ENCODE assay signal across 17 cellular contexts in genomic region chr16:84199861-84200260, GRCh38. TPM values are rescaled to one million over a fixed set of nuclear protein-coding genes. Genes with fewer than 3 reads are reported as not detected.
A peak's percentile ranks its signal among the peaks of the same experiment; 100 is the strongest.
DNase-seq lines count a peak whose midpoint lies in the region; ATAC-seq, FAIRE-seq and TF ChIP-seq lines count a peak whose summit lies in the region.
"Had no signal": no experiment of that assay in that cellular context is flagged by ENCODE, and none has a peak within 500 bp of the region (broad histone marks: within the 10 kb centered on the region; RNA-seq: fewer than 3 reads in every experiment).

No MANE protein-coding gene starts in this region.

- dilution Hi-C loops in keratinocyte (cut with MboI; ENCODE audit: extremely low pct_ligation_motif_present, low sequenced_read_pairs) = no loop called here

- intact Hi-C loops in Right ventricle myocardium inferior (cut with DNase I) (no loop called here), cardiac septum (cut with DNase I) (no loop called here)

- TF ChIP-seq POLR2A in upper lobe of left lung (IDR thresholded peaks at IDR 0.05) (peak in 1 of 4 donors; percentile 49), GM18505 (IDR thresholded peaks at IDR 0.05; ENCODE audit: borderline replicate concordance, extremely low read depth, insufficient read depth, insufficient read length) (no peak)

- peak in 2 of 4 donors; percentile 23 to 88 for TF ChIP-seq EP300 in upper lobe of left lung (IDR thresholded peaks at IDR 0.05)

- H3K27ac ChIP-seq in keratinocyte (ENCODE audit: control insufficient read depth, insufficient read depth, low read length) (no peak overlapping the region), upper lobe of left lung (peak overlapping the region in 1 of 4 donors; percentile 64)

- TF ChIP-seq CTCF in keratinocyte (optimal IDR thresholded peaks at IDR 0.05 in 1 of 3, IDR thresholded peaks at IDR 0.05 in 1 of 3, conservative IDR thresholded peaks at IDR 0.05 in 1 of 3; ENCODE audit: extremely low read depth in 1 of 3, insufficient read depth in 2 of 3, low read length in 3 of 3) = no peak
- no peak for TF ChIP-seq CTCF in upper lobe of left lung (IDR thresholded peaks at IDR 0.05)

- WGBS in upper lobe of left lung, 2 donors = 56 to 62% methylated on average over 6 to 10 of the region's 10 CpGs

- H3K9me1 ChIP-seq in keratinocyte (ENCODE audit: control insufficient read depth, extremely low read depth, insufficient read depth, low read length) = no peaks in the 10 kb centered on the region

- H3K4me1 ChIP-seq in keratinocyte (ENCODE audit: control insufficient read depth, extremely low read depth, insufficient read depth, low read length) (peaks cover 34% of the 10 kb centered on the region), upper lobe of left lung (no peaks in the 10 kb centered on the region)

- H3K4me3 ChIP-seq in keratinocyte (ENCODE audit: control insufficient read depth in 2 of 3, extremely low read depth in 1 of 3, insufficient read depth in 2 of 3, low read depth in 1 of 3, low read length in 3 of 3) = no peak overlapping the region
- no peak overlapping the region for H3K4me3 ChIP-seq in upper lobe of left lung
- H3K4me3 ChIP-seq: GM23338 had no signal

- H3K79me2 ChIP-seq in keratinocyte (ENCODE audit: control insufficient read depth, insufficient read depth, low read length) = no peaks in the 10 kb centered on the region

- H4K20me1 ChIP-seq in keratinocyte (ENCODE audit: control insufficient read depth, extremely low read depth, insufficient read depth, low read length) = no peaks in the 10 kb centered on the region

- ATAC-seq in Right ventricle myocardium inferior = peak; percentile 72
- peak; percentile 73 to 78 for ATAC-seq in upper lobe of left lung (ENCODE audit: low FRiP score in 2 of 2)
- no peak for ATAC-seq in GM18505 (IDR thresholded peaks at IDR 0.05; ENCODE audit: unreplicated experiment)
- ATAC-seq: activated T-cell treated with anti-CD3 and anti-CD28 coated beads, Interleukin-2, amount 50 U/mL, for 72 hours had no signal

- H3K36me3 ChIP-seq in keratinocyte (ENCODE audit: control insufficient read depth in 2 of 2, extremely low read depth in 1 of 2, insufficient read depth in 2 of 2, low read length in 2 of 2) (no peaks in the 10 kb centered on the region), upper lobe of left lung (no peaks in the 10 kb centered on the region)

- no peak overlapping the region for H3K9ac ChIP-seq in keratinocyte (ENCODE audit: control insufficient read depth, extremely low read depth, insufficient read depth, low read length)

- H2AFZ ChIP-seq in keratinocyte (ENCODE audit: control insufficient read depth, low read length) = peak overlapping the region; percentile 29
- H2AFZ ChIP-seq: GM23338 had no signal

- H3K4me2 ChIP-seq in keratinocyte (ENCODE audit: control insufficient read depth, extremely low read depth, insufficient read depth, low read depth, low read length) = peak overlapping the region; percentile 19
- H3K4me2 ChIP-seq: GM23338 had no signal

- H3K27me3 ChIP-seq in keratinocyte (ENCODE audit: control insufficient read depth, extremely low read depth, insufficient read depth, low read length) (no peaks in the 10 kb centered on the region), upper lobe of left lung (no peaks in the 10 kb centered on the region)

- H3K9me3 ChIP-seq in keratinocyte (ENCODE audit: control insufficient read depth, low read depth, low read length) (no peaks in the 10 kb centered on the region), upper lobe of left lung (no peaks in the 10 kb centered on the region)

- peak; percentile 65 for DNase-seq in Right ventricle myocardium inferior (ENCODE audit: missing footprints)
- DNase-seq in cardiac septum (ENCODE audit: low spot score) = no peak
- peak; percentile 56 for DNase-seq in dermis blood vessel endothelial cell
- no peak for DNase-seq in keratinocyte (ENCODE audit: low read depth, low spot score)
- DNase-seq in upper lobe of left lung = no peak
- DNase-seq in kidney glomerular epithelial cell (lab: John Stamatoyannopoulos, UW) = no peak
- no peak for DNase-seq in NCI-H2081 treated with DMSO at 0.1 percent for 48 hours (lab: John Stamatoyannopoulos, UW)
- DNase-seq: activated CD4-positive, alpha-beta T cell treated with anti-CD3 and anti-CD28 coated beads for 1 hour; activated T-cell treated with anti-CD3 and anti-CD28 coated beads, Interleukin-2, amount 50 U/mL, for 72 hours; erythroblast; NCI-H1436; NCI-H748 treated with DMSO at 0.1 percent for 48 hours had no signal

- FAIRE-seq in keratinocyte (lab: Jason Lieb, UNC) = no peak
- FAIRE-seq: urothelium cell line had no signal

RNA-seq across cellular contexts. Expression of gene ADAD2, which starts 8.9 kb away (rescaled TPM):
- not detected for total RNA-seq in Right ventricle myocardium inferior
- 0.24 TPM for total RNA-seq in cardiac septum
- not detected in 2 replicates for total RNA-seq in dermis blood vessel endothelial cell
- not detected in 3 replicates for polyA plus RNA-seq in keratinocyte
- not detected for polyA plus RNA-seq in keratinocyte (2011; ENCODE audit: low read depth)
- not detected in 2 replicates for polyA plus RNA-seq in keratinocyte (2011; cell fraction: cytosol; rRNA removed)
- not detected in 2 replicates for polyA plus RNA-seq in keratinocyte (2011; cell fraction: nucleus; rRNA removed)
- polyA plus RNA-seq in keratinocyte (2012; ENCODE audit: low replicate concordance) = not detected in 2 replicates
- polyA minus RNA-seq in keratinocyte = not detected in 3 replicates
- not detected for polyA minus RNA-seq in keratinocyte (2011; cell fraction: cytosol; rRNA and poly(A)+ RNA removed)
- not detected in 2 replicates for polyA minus RNA-seq in keratinocyte (2011; cell fraction: nucleus; rRNA and poly(A)+ RNA removed)
- 1 to 10 TPM in 1 of 6 donors, not detected in 5; 1.1 TPM for total RNA-seq in upper lobe of left lung
- total RNA-seq: A172 had no signal
- polyA plus RNA-seq: neural cell had no signal

RNA-seq across cellular contexts. Expression of gene TAF1C, which starts 13.0 kb away (rescaled TPM):
- total RNA-seq in Right ventricle myocardium inferior (26.5 TPM), cardiac septum (20.9 TPM), dermis blood vessel endothelial cell (16.8 and 24.2 TPM in 2 replicates), upper lobe of left lung (100 to 1,000 TPM in 2 of 6 donors, 10 to 100 TPM in 4; 23.2 to 227 (median 65.0) TPM)
- polyA plus RNA-seq in keratinocyte = 6.5 to 11.4 TPM (median 9.9 TPM) in 3 replicates
- polyA plus RNA-seq in keratinocyte (2011; ENCODE audit: low read depth) = 8.0 TPM
- 2.8 and 4.0 TPM in 2 replicates for polyA plus RNA-seq in keratinocyte (2011; cell fraction: cytosol; rRNA removed)
- polyA plus RNA-seq in keratinocyte (2011; cell fraction: nucleus; rRNA removed) = 52.4 and 61.1 TPM in 2 replicates
- polyA plus RNA-seq in keratinocyte (2012; ENCODE audit: low replicate concordance) = 14.6 and 15.1 TPM in 2 replicates
- 12.1 to 32.3 TPM (median 16.4 TPM) in 3 replicates for polyA minus RNA-seq in keratinocyte
- polyA minus RNA-seq in keratinocyte (2011; cell fraction: cytosol; rRNA and poly(A)+ RNA removed) = 8.2 TPM
- 15.7 and 15.8 TPM in 2 replicates for polyA minus RNA-seq in keratinocyte (2011; cell fraction: nucleus; rRNA and poly(A)+ RNA removed)

RNA-seq across cellular contexts. Expression of gene KCNG4, which starts 40.0 kb away (rescaled TPM):
- total RNA-seq in Right ventricle myocardium inferior = not detected
- total RNA-seq in cardiac septum = not detected
- not detected in 2 replicates for total RNA-seq in dermis blood vessel endothelial cell
- not detected in 3 replicates for polyA plus RNA-seq in keratinocyte
- polyA plus RNA-seq in keratinocyte (2011; ENCODE audit: low read depth) = not detected
- polyA plus RNA-seq in keratinocyte (2011; cell fraction: cytosol; rRNA removed) = not detected in 2 replicates
- not detected in 2 replicates for polyA plus RNA-seq in keratinocyte (2011; cell fraction: nucleus; rRNA removed)
- not detected in 2 replicates for polyA plus RNA-seq in keratinocyte (2012; ENCODE audit: low replicate concordance)
- not detected in 3 replicates for polyA minus RNA-seq in keratinocyte
- polyA minus RNA-seq in keratinocyte (2011; cell fraction: cytosol; rRNA and poly(A)+ RNA removed) = not detected
- not detected in 2 replicates for polyA minus RNA-seq in keratinocyte (2011; cell fraction: nucleus; rRNA and poly(A)+ RNA removed)
- total RNA-seq in upper lobe of left lung = not detected
- total RNA-seq: activated T-cell treated with anti-CD3 and anti-CD28 coated beads, Interleukin-2, amount 50 U/mL, for 72 hours had no signal
- polyA plus RNA-seq: GM23338, neural cell had no signal

RNA-seq across cellular contexts. Expression of gene DNAAF1, which starts 54.8 kb away (rescaled TPM):
- not detected for total RNA-seq in Right ventricle myocardium inferior
- total RNA-seq in cardiac septum = not detected
- under 0.01 TPM in 1 of 2 replicates, not detected in the other for total RNA-seq in dermis blood vessel endothelial cell
- polyA plus RNA-seq in keratinocyte = 0.01 TPM in 1 of 3 replicates, not detected in the others
- polyA plus RNA-seq in keratinocyte (2011; ENCODE audit: low read depth) = not detected
- polyA plus RNA-seq in keratinocyte (2011; cell fraction: cytosol; rRNA removed) = not detected in 2 replicates
- polyA plus RNA-seq in keratinocyte (2011; cell fraction: nucleus; rRNA removed) = 0.05 and 0.15 TPM in 2 replicates
- 0.03 and 1.4 TPM in 2 replicates for polyA plus RNA-seq in keratinocyte (2012; ENCODE audit: low replicate concordance)
- not detected in 3 replicates for polyA minus RNA-seq in keratinocyte
- polyA minus RNA-seq in keratinocyte (2011; cell fraction: cytosol; rRNA and poly(A)+ RNA removed) = not detected
- polyA minus RNA-seq in keratinocyte (2011; cell fraction: nucleus; rRNA and poly(A)+ RNA removed) = not detected in 2 replicates
- 10 to 100 TPM in 5 of 6 donors, under 1 TPM in 1; 0.97 to 58.7 (median 28.5) TPM for total RNA-seq in upper lobe of left lung

RNA-seq across cellular contexts. Expression of gene HSDL1, which starts 54.9 kb away (rescaled TPM):
- 24.1 TPM for total RNA-seq in Right ventricle myocardium inferior
- 17.4 TPM for total RNA-seq in cardiac septum
- 28.2 and 32.0 TPM in 2 replicates for total RNA-seq in dermis blood vessel endothelial cell
- polyA plus RNA-seq in keratinocyte = 13.3 to 18.1 TPM (median 14.9 TPM) in 3 replicates
- 15.7 TPM for polyA plus RNA-seq in keratinocyte (2011; ENCODE audit: low read depth)
- 9.7 and 17.3 TPM in 2 replicates for polyA plus RNA-seq in keratinocyte (2011; cell fraction: cytosol; rRNA removed)
- 17.7 and 20.8 TPM in 2 replicates for polyA plus RNA-seq in keratinocyte (2011; cell fraction: nucleus; rRNA removed)
- polyA plus RNA-seq in keratinocyte (2012; ENCODE audit: low replicate concordance) = 10.2 and 12.5 TPM in 2 replicates
- polyA minus RNA-seq in keratinocyte = 5.1 to 17.3 TPM (median 16.3 TPM) in 3 replicates
- 14.8 TPM for polyA minus RNA-seq in keratinocyte (2011; cell fraction: cytosol; rRNA and poly(A)+ RNA removed)
- polyA minus RNA-seq in keratinocyte (2011; cell fraction: nucleus; rRNA and poly(A)+ RNA removed) = 9.0 and 11.0 TPM in 2 replicates
- 10 to 100 TPM in 5 of 6 donors, 1 to 10 TPM in 1; 7.2 to 25.7 (median 19.0) TPM for total RNA-seq in upper lobe of left lung

Comparison
In these comparisons a context has a peak if more than half of its experiments do, and no peak if none do; other contexts are left out.
1. DNase-seq: peak in Right ventricle myocardium inferior (single experiment) and dermis blood vessel endothelial cell (single experiment); none in cardiac septum (single experiment), keratinocyte (single experiment), upper lobe of left lung (0 of 2), kidney glomerular epithelial cell (single experiment) and NCI-H2081 treated with DMSO at 0.1 percent for 48 hours (single experiment).